In genomic region chr17:17808706-17809432, GRCh38 we compare ENCODE assay signal across 11 cellular contexts. TPM values are rescaled to one million over a fixed set of nuclear protein-coding genes. Genes with fewer than 3 reads are reported as not detected.
DNase-seq lines count a peak whose midpoint lies in the region; ATAC-seq, FAIRE-seq and TF ChIP-seq lines count a peak whose summit lies in the region.
"Had no signal": no experiment of that assay in that cellular context is flagged by ENCODE, and none has a peak within 500 bp of the region (broad histone marks: within the 10 kb centered on the region; RNA-seq: fewer than 3 reads in every experiment).

No MANE protein-coding gene starts in this region.

- H3K4me3 ChIP-seq in astrocyte of the spinal cord (ENCODE audit: low read depth, low read length) (no peak overlapping the region), neuronal stem cell (ENCODE audit: low read length in 2 of 2) (no peak overlapping the region)

- peaks cover 37 to 76% of the 10 kb centered on the region in 2 donors for H3K36me3 ChIP-seq in neuronal stem cell (replicated peaks in 1 of 2; ENCODE audit: control insufficient read depth in 2 of 2, insufficient read depth in 2 of 2, low read length in 2 of 2)

- H3K23ac ChIP-seq in neuronal stem cell (ENCODE audit: low read depth, low read length, poor library complexity), result no peak overlapping the region

- peaks cover 4% of the 10 kb centered on the region for H3K79me1 ChIP-seq in neuronal stem cell (ENCODE audit: low read depth, low read length)

- H3K27me3 ChIP-seq in neuronal stem cell (ENCODE audit: control insufficient read depth in 3 of 3, insufficient read depth in 3 of 3, low read depth in 1 of 3, low read length in 3 of 3), result no peaks in the 10 kb centered on the region
- H3K27me3 ChIP-seq: upper lobe of left lung had no signal

- H2BK12ac ChIP-seq in neuronal stem cell (ENCODE audit: low read length), result no peak overlapping the region

- ATAC-seq in HG03095 (IDR thresholded peaks at IDR 0.05; ENCODE audit: unreplicated experiment), result peak; percentile 50
- ATAC-seq in HG02763 (IDR thresholded peaks at IDR 0.05; ENCODE audit: unreplicated experiment), result no peak
- no peak for ATAC-seq in SK-N-SH treated with all-trans-retinoic acid at 6 μM for 48 hours

- no peak overlapping the region for H2AFZ ChIP-seq in neuronal stem cell (ENCODE audit: low read length)

- TF ChIP-seq CTCF in astrocyte of the spinal cord (IDR thresholded peaks at IDR 0.05; ENCODE audit: low read depth, low read length), result no peak

- FAIRE-seq in GM18507 (lab: Jason Lieb, UNC), result peak; percentile 86
- FAIRE-seq: RCC 7860 had no signal

- DNase-seq in GM18507 (ENCODE audit: extremely low spot score, insufficient read length, low read depth) (peak; percentile 64), astrocyte of the spinal cord (ENCODE audit: low read depth, low spot score) (peak; percentile 36), neuronal stem cell (ENCODE audit: low spot score) (no peak), foreskin melanocyte (no peak), COLO668 (lab: John Stamatoyannopoulos, UW; ENCODE audit: unreplicated experiment) (no peak)
- DNase-seq: activated naive CD4-positive, alpha-beta T cell treated with anti-CD3 and anti-CD28 coated beads for 36 hours had no signal

- H3K9ac ChIP-seq in neuronal stem cell (ENCODE audit: low read depth, low read length, poor library complexity), result peak overlapping the region; percentile 1

- H4K8ac ChIP-seq in neuronal stem cell (ENCODE audit: low read depth, low read length), result no peak overlapping the region

- H4K91ac ChIP-seq in neuronal stem cell (ENCODE audit: low read depth, low read length, poor library complexity), result no peak overlapping the region

- H3K14ac ChIP-seq in neuronal stem cell (ENCODE audit: low read length), result no peak overlapping the region

- H2BK120ac ChIP-seq in neuronal stem cell (ENCODE audit: low read depth, low read length), result no peak overlapping the region

- H3K4ac ChIP-seq in neuronal stem cell (ENCODE audit: low read length), result no peak overlapping the region

- peak overlapping the region; percentile 79 for H3K18ac ChIP-seq in neuronal stem cell (ENCODE audit: low read length)

- peaks cover 20 to 23% of the 10 kb centered on the region in 2 donors for H3K4me1 ChIP-seq in neuronal stem cell (ENCODE audit: control insufficient read depth in 2 of 2, insufficient read depth in 1 of 2, low read depth in 1 of 2, low read length in 2 of 2)

- in situ Hi-C loops in astrocyte of the spinal cord (cut with HindIII; ENCODE audit: low sequenced_read_pairs), result no loop called here

- no peak overlapping the region for H2AK5ac ChIP-seq in neuronal stem cell (ENCODE audit: low read depth, low read length)

- no peak overlapping the region for H2BK5ac ChIP-seq in neuronal stem cell (ENCODE audit: low read length)

- WGBS in neuronal stem cell (ENCODE audit: extremely low coverage in 2 of 2, insufficient read length in 2 of 2, insufficient replicate concordance in 1 of 2), 2 donors, result no CpG with 5 or more reads among the region's 15 CpGs

- H3K4me2 ChIP-seq in neuronal stem cell (ENCODE audit: insufficient read depth, low read length, poor library complexity, severe bottlenecking), result peak overlapping the region; percentile 73

- H3K27ac ChIP-seq in neuronal stem cell (replicated peaks; ENCODE audit: low read length), result no peak overlapping the region

- no peaks in the 10 kb centered on the region for H3K9me3 ChIP-seq in neuronal stem cell (replicated peaks in 1 of 2; ENCODE audit: control insufficient read depth in 2 of 2, insufficient read depth in 1 of 2, low read depth in 1 of 2, low read length in 2 of 2)
- H3K9me3 ChIP-seq: upper lobe of left lung had no signal

- no peak overlapping the region for H2BK15ac ChIP-seq in neuronal stem cell (ENCODE audit: low read length)

TF ChIP-seq in SK-N-SH treated with all-trans-retinoic acid at 6 μM for 48 hours, 23 proteins besides CTCF, POLR2A, EP300 and RAD21:
- no peak for TF ChIP-seq RARB (CRISPR knock-in tag; IDR thresholded peaks at IDR 0.05)
- no peak for TF ChIP-seq ZC3H10 (CRISPR knock-in tag; IDR thresholded peaks at IDR 0.05)
- no peak for TF ChIP-seq BACH2 (CRISPR knock-in tag; IDR thresholded peaks at IDR 0.05; ENCODE audit: borderline replicate concordance)
- TF ChIP-seq ARNTL (CRISPR knock-in tag; IDR thresholded peaks at IDR 0.05; ENCODE audit: borderline replicate concordance, low read depth), result no peak
- no peak for TF ChIP-seq TCF4 (CRISPR knock-in tag; IDR thresholded peaks at IDR 0.05; ENCODE audit: borderline replicate concordance)
- TF ChIP-seq ZNF70 (CRISPR knock-in tag; IDR thresholded peaks at IDR 0.05), result no peak
- no peak for TF ChIP-seq CSDC2 (CRISPR knock-in tag; IDR thresholded peaks at IDR 0.05)
- TF ChIP-seq, protein P1, sequence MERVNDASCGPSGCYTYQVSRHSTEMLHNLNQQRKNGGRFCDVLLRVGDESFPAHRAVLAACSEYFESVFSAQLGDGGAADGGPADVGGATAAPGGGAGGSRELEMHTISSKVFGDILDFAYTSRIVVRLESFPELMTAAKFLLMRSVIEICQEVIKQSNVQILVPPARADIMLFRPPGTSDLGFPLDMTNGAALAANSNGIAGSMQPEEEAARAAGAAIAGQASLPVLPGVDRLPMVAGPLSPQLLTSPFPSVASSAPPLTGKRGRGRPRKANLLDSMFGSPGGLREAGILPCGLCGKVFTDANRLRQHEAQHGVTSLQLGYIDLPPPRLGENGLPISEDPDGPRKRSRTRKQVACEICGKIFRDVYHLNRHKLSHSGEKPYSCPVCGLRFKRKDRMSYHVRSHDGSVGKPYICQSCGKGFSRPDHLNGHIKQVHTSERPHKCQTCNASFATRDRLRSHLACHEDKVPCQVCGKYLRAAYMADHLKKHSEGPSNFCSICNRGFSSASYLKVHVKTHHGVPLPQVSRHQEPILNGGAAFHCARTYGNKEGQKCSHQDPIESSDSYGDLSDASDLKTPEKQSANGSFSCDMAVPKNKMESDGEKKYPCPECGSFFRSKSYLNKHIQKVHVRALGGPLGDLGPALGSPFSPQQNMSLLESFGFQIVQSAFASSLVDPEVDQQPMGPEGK (CRISPR knock-in tag; IDR thresholded peaks at IDR 0.05; ENCODE audit: borderline replicate concordance), result no peak
- TF ChIP-seq ESRRG (CRISPR knock-in tag; IDR thresholded peaks at IDR 0.05), result no peak
- TF ChIP-seq OSR1 (CRISPR knock-in tag; IDR thresholded peaks at IDR 0.05), result no peak
- TF ChIP-seq GLIS3 (CRISPR knock-in tag; IDR thresholded peaks at IDR 0.05), result no peak
- TF ChIP-seq PPARA (CRISPR knock-in tag; IDR thresholded peaks at IDR 0.05; ENCODE audit: borderline replicate concordance), result no peak
- TF ChIP-seq ZFP30 (CRISPR knock-in tag; IDR thresholded peaks at IDR 0.05), result no peak
- TF ChIP-seq POU6F1 (CRISPR knock-in tag; IDR thresholded peaks at IDR 0.05; ENCODE audit: borderline replicate concordance, low read depth), result no peak

RNA-seq across cellular contexts. Expression of gene SREBF1, which starts 27.9 kb away (rescaled TPM):
- 57.8 TPM for polyA plus RNA-seq in neuronal stem cell (2013, experiment 1 of 2)
- 61.7 TPM for polyA plus RNA-seq in neuronal stem cell (2013, experiment 2 of 2)

Comparison
In these comparisons a context has a peak if more than half of its experiments do, and no peak if none do; other contexts are left out.
1. DNase-seq: peak in GM18507 (single experiment) and astrocyte of the spinal cord (single experiment); none in neuronal stem cell (single experiment), foreskin melanocyte (single experiment) and COLO668 (single experiment).